19 cellular contexts compared by ENCODE assay signal in genomic region chr5:10660135-10660534, GRCh38.
DNase-seq lines count a peak whose midpoint lies in the region; ATAC-seq and TF ChIP-seq lines count a peak whose summit lies in the region.
"Had no signal": no experiment of that assay in that cellular context is flagged by ENCODE, and none has a peak within 500 bp of the region (broad histone marks: within the 10 kb centered on the region; RNA-seq: fewer than 3 reads in every experiment).

No MANE protein-coding gene starts in this region.

- no peak overlapping the region for H3K4me3 ChIP-seq in left lung
- H3K4me3 ChIP-seq: BLaER1 treated with 17β-estradiol and CSF1 and Interleukin-3, amounts not matched to agents 10 nM and 100 nM had no signal

- ATAC-seq in activated T-cell treated with anti-CD3 and anti-CD28 coated beads, Interleukin-2, amount 50 U/mL, for 72 hours (replicated peaks in 1 of 2): no peak
- ATAC-seq in left lung (no peak), HG03460 (IDR thresholded peaks at IDR 0.05; ENCODE audit: unreplicated experiment) (no peak), T-helper 17 cell (no peak)
- ATAC-seq in stimulated activated naive B cell treated with anti-CD40 and anti-IgM and Interleukin-4, amounts not matched to agents 10 μg/mL and 1 μg/mL and 100 μg/mL, for 72 hours (replicated peaks): no peak
- ATAC-seq: HepG2 had no signal

- intact Hi-C loops in left lung (cut with DNase I): no loop called here

- no peaks in the 10 kb centered on the region for H3K9me3 Mint-ChIP-seq in activated T-cell treated with anti-CD3 and anti-CD28 coated beads, Interleukin-2, amount 50 U/mL, for 24 hours
- no peaks in the 10 kb centered on the region for H3K9me3 Mint-ChIP-seq in activated T-cell treated with anti-CD3 and anti-CD28 coated beads, Interleukin-2, amount 50 U/mL, for 72 hours
- no peaks in the 10 kb centered on the region for H3K9me3 Mint-ChIP-seq in stimulated activated naive B cell treated with anti-CD40 and anti-IgM and Interleukin-4, amounts not matched to agents 10 μg/mL and 1 μg/mL and 100 μg/mL, for 72 hours

- no peak overlapping the region for H3K27ac Mint-ChIP-seq in activated T-cell treated with anti-CD3 and anti-CD28 coated beads, Interleukin-2, amount 50 U/mL, for 24 hours
- H3K27ac Mint-ChIP-seq in activated T-cell treated with anti-CD3 and anti-CD28 coated beads, Interleukin-2, amount 50 U/mL, for 72 hours: no peak overlapping the region
- peak overlapping the region; percentile 47 for H3K27ac Mint-ChIP-seq in stimulated activated naive B cell treated with anti-CD40 and anti-IgM and Interleukin-4, amounts not matched to agents 10 μg/mL and 1 μg/mL and 100 μg/mL, for 72 hours
- H3K27ac Mint-ChIP-seq in T-helper 17 cell: no peak overlapping the region
- H3K27ac Mint-ChIP-seq: B cell; CD4-positive, CD25-positive, alpha-beta regulatory T cell; IgD-negative memory B cell had no signal

- H3K9me3 ChIP-seq in left lung (peaks cover 0 to 3% of the 10 kb centered on the region in 2 donors), T-helper 17 cell (ENCODE audit: control insufficient read depth, low read length, poor library complexity, severe bottlenecking) (no peaks in the 10 kb centered on the region)
- H3K9me3 ChIP-seq: Caco-2 had no signal

- DNase-seq in activated T-cell treated with anti-CD3 and anti-CD28 coated beads, Interleukin-2, amount 50 U/mL, for 24 hours: peak; percentile 7
- no peak for DNase-seq in activated T-cell treated with anti-CD3 and anti-CD28 coated beads, Interleukin-2, amount 50 U/mL, for 72 hours
- DNase-seq in left lung (peak; percentile 10 to 41), SW 1271 (lab: John Stamatoyannopoulos, UW) (no peak), T-helper 17 cell (no peak)
- no peak for DNase-seq in stimulated activated naive B cell treated with anti-CD40 and anti-IgM and Interleukin-4, amounts not matched to agents 10 μg/mL and 1 μg/mL and 100 μg/mL, for 72 hours
- DNase-seq: 8988T; Caco-2; CD4-positive, CD25-positive, alpha-beta regulatory T cell; DMS153; DMS79; GDM1; GOT3; H7 had no signal

- peaks cover 0 to 6% of the 10 kb centered on the region in 2 donors for H3K36me3 ChIP-seq in left lung

- no peak overlapping the region for H3K27ac ChIP-seq in left lung
- H3K27ac ChIP-seq: BLaER1 treated with 17β-estradiol and CSF1 and Interleukin-3, amounts not matched to agents 10 nM and 100 nM had no signal

- no peak for TF ChIP-seq CTCF in left lung (IDR thresholded peaks at IDR 0.05)

- no peak overlapping the region for H3K4me3 Mint-ChIP-seq in activated T-cell treated with anti-CD3 and anti-CD28 coated beads, Interleukin-2, amount 50 U/mL, for 24 hours
- no peak overlapping the region for H3K4me3 Mint-ChIP-seq in activated T-cell treated with anti-CD3 and anti-CD28 coated beads, Interleukin-2, amount 50 U/mL, for 72 hours
- no peak overlapping the region for H3K4me3 Mint-ChIP-seq in stimulated activated naive B cell treated with anti-CD40 and anti-IgM and Interleukin-4, amounts not matched to agents 10 μg/mL and 1 μg/mL and 100 μg/mL, for 72 hours
- H3K4me3 Mint-ChIP-seq in T-helper 17 cell: no peak overlapping the region
- H3K4me3 Mint-ChIP-seq: B cell; CD4-positive, CD25-positive, alpha-beta regulatory T cell; IgD-negative memory B cell had no signal

- H3K4me1 Mint-ChIP-seq in activated T-cell treated with anti-CD3 and anti-CD28 coated beads, Interleukin-2, amount 50 U/mL, for 24 hours (ENCODE audit: low read depth): no peaks in the 10 kb centered on the region
- no peaks in the 10 kb centered on the region for H3K4me1 Mint-ChIP-seq in activated T-cell treated with anti-CD3 and anti-CD28 coated beads, Interleukin-2, amount 50 U/mL, for 72 hours (ENCODE audit: low read depth)
- peaks cover 9% of the 10 kb centered on the region in 2 donors for H3K4me1 Mint-ChIP-seq in stimulated activated naive B cell treated with anti-CD40 and anti-IgM and Interleukin-4, amounts not matched to agents 10 μg/mL and 1 μg/mL and 100 μg/mL, for 72 hours
- H3K4me1 Mint-ChIP-seq in T-helper 17 cell: no peaks in the 10 kb centered on the region
- H3K4me1 Mint-ChIP-seq: CD4-positive, CD25-positive, alpha-beta regulatory T cell had no signal

- H3K36me3 Mint-ChIP-seq in activated T-cell treated with anti-CD3 and anti-CD28 coated beads, Interleukin-2, amount 50 U/mL, for 24 hours (ENCODE audit: low read depth): no peaks in the 10 kb centered on the region
- H3K36me3 Mint-ChIP-seq in activated T-cell treated with anti-CD3 and anti-CD28 coated beads, Interleukin-2, amount 50 U/mL, for 72 hours (ENCODE audit: insufficient read depth in 2 of 2): no peaks in the 10 kb centered on the region
- peaks cover 16 to 25% of the 10 kb centered on the region in 2 donors for H3K36me3 Mint-ChIP-seq in stimulated activated naive B cell treated with anti-CD40 and anti-IgM and Interleukin-4, amounts not matched to agents 10 μg/mL and 1 μg/mL and 100 μg/mL, for 72 hours
- no peaks in the 10 kb centered on the region for H3K36me3 Mint-ChIP-seq in T-helper 17 cell (ENCODE audit: low read depth)
- H3K36me3 Mint-ChIP-seq: CD4-positive, CD25-positive, alpha-beta regulatory T cell; IgD-negative memory B cell had no signal

- H3K4me1 ChIP-seq in left lung: no peaks in the 10 kb centered on the region
- H3K4me1 ChIP-seq: Caco-2 had no signal

- no peaks in the 10 kb centered on the region for H3K27me3 ChIP-seq in left lung
- H3K27me3 ChIP-seq: BLaER1 treated with 17β-estradiol and CSF1 and Interleukin-3, amounts not matched to agents 10 nM and 100 nM had no signal

- H3K27me3 Mint-ChIP-seq in activated T-cell treated with anti-CD3 and anti-CD28 coated beads, Interleukin-2, amount 50 U/mL, for 24 hours: no peaks in the 10 kb centered on the region
- H3K27me3 Mint-ChIP-seq in activated T-cell treated with anti-CD3 and anti-CD28 coated beads, Interleukin-2, amount 50 U/mL, for 72 hours (ENCODE audit: low read depth): no peaks in the 10 kb centered on the region
- H3K27me3 Mint-ChIP-seq in stimulated activated naive B cell treated with anti-CD40 and anti-IgM and Interleukin-4, amounts not matched to agents 10 μg/mL and 1 μg/mL and 100 μg/mL, for 72 hours: no peaks in the 10 kb centered on the region
- H3K27me3 Mint-ChIP-seq in T-helper 17 cell: peaks cover 7% of the 10 kb centered on the region
- H3K27me3 Mint-ChIP-seq: B cell; CD4-positive, CD25-positive, alpha-beta regulatory T cell; IgD-negative memory B cell had no signal

Comparison
In these comparisons a context has a peak if more than half of its experiments do, and no peak if none do; other contexts are left out.
1. DNase-seq: peak in activated T-cell treated with anti-CD3 and anti-CD28 coated beads, Interleukin-2, amount 50 U/mL, for 24 hours (single experiment) and left lung (2 of 2); none in activated T-cell treated with anti-CD3 and anti-CD28 coated beads, Interleukin-2, amount 50 U/mL, for 72 hours (0 of 2), stimulated activated naive B cell treated with anti-CD40 and anti-IgM and Interleukin-4, amounts not matched to agents 10 μg/mL and 1 μg/mL and 100 μg/mL, for 72 hours (single experiment), SW 1271 (0 of 2) and T-helper 17 cell (0 of 3).